8 cellular contexts compared by ENCODE assay signal in the genomic region with DNA sequence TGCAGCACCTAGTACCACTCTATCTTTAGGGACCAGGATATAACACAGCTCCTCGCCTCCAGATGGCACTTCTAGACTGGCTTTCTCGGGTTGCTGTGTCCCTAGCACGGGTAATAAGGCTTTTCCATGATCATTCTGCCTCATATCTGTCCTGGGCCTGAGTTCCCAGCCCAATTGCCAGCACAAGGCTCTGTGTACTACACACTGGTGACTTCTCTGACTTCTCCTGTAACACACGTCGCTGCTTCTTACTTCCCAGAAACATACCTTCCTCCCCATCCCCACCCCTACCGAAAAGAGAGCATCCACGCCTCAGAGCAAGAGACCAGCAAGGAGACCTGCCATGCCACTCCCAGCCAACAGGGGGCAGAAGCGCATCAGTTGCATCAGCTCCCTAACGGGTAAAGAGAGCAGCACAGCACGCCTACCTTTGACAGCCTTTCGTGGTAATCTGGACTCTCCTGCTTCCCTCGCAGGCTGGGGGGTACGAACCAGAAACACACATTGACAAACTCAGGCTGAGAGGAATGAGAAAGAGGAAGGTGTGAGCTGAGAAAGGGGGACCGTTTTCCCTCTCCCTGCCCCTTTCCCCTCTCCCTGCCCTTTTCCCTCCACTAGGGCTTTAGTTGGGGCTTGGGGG. TPM values are rescaled to one million over a fixed set of nuclear protein-coding genes. Genes with fewer than 3 reads are reported as not detected.
A peak's percentile ranks its signal among the peaks of the same experiment; 100 is the strongest.
DNase-seq lines count a peak whose midpoint lies in the region; ATAC-seq, FAIRE-seq and TF ChIP-seq lines count a peak whose summit lies in the region.

No MANE protein-coding gene starts in this region.

- no peak overlapping the region for H3K9ac ChIP-seq in GM23248

- H3K9me3 ChIP-seq in GM23248 (ENCODE audit: low read depth), result no peaks in the 10 kb centered on the region
- H3K9me3 ChIP-seq in SJSA1 (replicated peaks), result no peaks in the 10 kb centered on the region
- no peaks in the 10 kb centered on the region for H3K9me3 ChIP-seq in pancreas
- no peaks in the 10 kb centered on the region for H3K9me3 ChIP-seq in tibial nerve

- DNase-seq in D721Med (ENCODE audit: insufficient read length, low spot score) (peak; percentile 80), GM23248 (peak; percentile 75), NAMALWA (ENCODE audit: low spot score) (peak; percentile 94), SJSA1 (ENCODE audit: low read depth in 1 of 2, low spot score in 2 of 2) (peak; percentile 63 to 78), activated gamma-delta T cell treated with Interleukin-2 at 50 U/mL for 16 hours (peak; percentile 90), globus pallidus (ENCODE audit: low spot score) (peak; percentile 68), pancreas (peak; percentile 56 to 91 (median 82)), tibial nerve (ENCODE audit: low spot score in 2 of 2) (peak; percentile 81 to 96)

- H3K27ac ChIP-seq in GM23248 (no peak overlapping the region), SJSA1 (no peak overlapping the region), pancreas (no peak overlapping the region), tibial nerve (peak overlapping the region in 2 of 4 donors; percentile 36 to 43)

- H3K4me3 ChIP-seq in GM23248, result no peak overlapping the region
- no peak overlapping the region for H3K4me3 ChIP-seq in SJSA1
- H3K4me3 ChIP-seq in pancreas, result no peak overlapping the region
- no peak overlapping the region for H3K4me3 ChIP-seq in tibial nerve

- TF ChIP-seq EP300 in tibial nerve (IDR thresholded peaks at IDR 0.05), result no peak

- FAIRE-seq in D721Med (lab: Jason Lieb, UNC) (no peak), pancreas (lab: Jason Lieb, UNC) (no peak)

- 6 to 9% methylated on average over 14 of the region's 14 CpGs for WGBS in GM23248 (ENCODE audit: low coverage in 1 of 2, low lambda C conversion rate in 2 of 2, missing lambda C conversion rate in 2 of 2), 2 experiments
- 13 to 16% methylated on average over 14 of the region's 14 CpGs for WGBS in pancreas, 2 donors
- 10 to 13% methylated on average over 14 of the region's 14 CpGs for WGBS in tibial nerve, 2 donors

- no peaks in the 10 kb centered on the region for H3K79me2 ChIP-seq in GM23248 (ENCODE audit: insufficient read depth)

- no peaks in the 10 kb centered on the region for H3K27me3 ChIP-seq in GM23248 (replicated peaks; ENCODE audit: insufficient read depth)
- H3K27me3 ChIP-seq in SJSA1 (replicated peaks), result no peaks in the 10 kb centered on the region
- no peaks in the 10 kb centered on the region for H3K27me3 ChIP-seq in pancreas
- H3K27me3 ChIP-seq in tibial nerve, result no peaks in the 10 kb centered on the region

- peak; percentile 99 for TF ChIP-seq CTCF in D721Med (IDR thresholded peaks at IDR 0.05; ENCODE audit: insufficient read depth, missing control alignments)
- peak; percentile 86 to 94 (median 88) for TF ChIP-seq CTCF in pancreas (IDR thresholded peaks at IDR 0.05)
- peak; percentile 96 to 99 (median 96) for TF ChIP-seq CTCF in tibial nerve (IDR thresholded peaks at IDR 0.05)

- H4K20me1 ChIP-seq in GM23248 (ENCODE audit: insufficient read depth), result no peaks in the 10 kb centered on the region

- in situ Hi-C loops in GM23248 (cut with MboI), result no loop called here

- H3K4me1 ChIP-seq in GM23248 (ENCODE audit: insufficient read depth) (no peaks in the 10 kb centered on the region), SJSA1 (replicated peaks) (no peaks in the 10 kb centered on the region; the same call in 1 of the 2 replicates), pancreas (no peaks in the 10 kb centered on the region), tibial nerve (peaks cover 0 to 17% (median 0%) of the 10 kb centered on the region in 4 donors)

- peak; percentile 86 to 100 (median 98) for ATAC-seq in pancreas

- no peak for TF ChIP-seq POLR2A in tibial nerve (IDR thresholded peaks at IDR 0.05)

- peaks cover 11% of the 10 kb centered on the region; the same call in 1 of the 2 replicates for H3K36me3 ChIP-seq in GM23248 (ENCODE audit: low read depth)
- no peaks in the 10 kb centered on the region for H3K36me3 ChIP-seq in SJSA1
- no peaks in the 10 kb centered on the region for H3K36me3 ChIP-seq in pancreas
- H3K36me3 ChIP-seq in tibial nerve, result peaks cover 0 to 36% (median 0%) of the 10 kb centered on the region in 3 donors

- H3F3A ChIP-seq in GM23248 (ENCODE audit: insufficient read depth), result no peaks in the 10 kb centered on the region

- H3K9me2 ChIP-seq in GM23248 (ENCODE audit: insufficient read depth), result no peaks in the 10 kb centered on the region

- no peak overlapping the region for H3K4me2 ChIP-seq in GM23248 (ENCODE audit: unreplicated experiment)

- peak overlapping the region; percentile 79 for H2AFZ ChIP-seq in GM23248

- intact Hi-C loops in pancreas (cut with DNase I), result no loop called here

RNA-seq across cellular contexts. Expression of gene ZNF740, which starts 21.2 kb away (rescaled TPM):
- 5.1 and 6.5 TPM in 2 replicates for total RNA-seq in GM23248 (2014; rRNA removed; shearing (Covaris generic))
- 2.8 and 3.9 TPM in 2 replicates for polyA plus RNA-seq in GM23248 (2016; fragmentation: Nextera tagmentation; extraction: Ambion mirVana)
- total RNA-seq in SJSA1 (2014; rRNA removed; shearing (Covaris generic)), result 2.1 and 6.8 TPM in 2 replicates
- 10 to 100 TPM; 13.3 to 33.1 (median 19.8) TPM for total RNA-seq in pancreas
- polyA plus RNA-seq in pancreas, result 1 to 10 TPM; 5.2 to 7.6 TPM
- 10 to 100 TPM; 10.2 to 67.7 (median 22.7) TPM for total RNA-seq in tibial nerve

RNA-seq across cellular contexts. Expression of gene CSAD, which starts 21.4 kb away (rescaled TPM):
- 13.4 and 14.2 TPM in 2 replicates for total RNA-seq in GM23248 (2014; rRNA removed; shearing (Covaris generic))
- 6.1 and 8.6 TPM in 2 replicates for polyA plus RNA-seq in GM23248 (2016; fragmentation: Nextera tagmentation; extraction: Ambion mirVana)
- total RNA-seq in SJSA1 (2014; rRNA removed; shearing (Covaris generic)), result 2.5 and 7.5 TPM in 2 replicates
- total RNA-seq in pancreas, result 10 to 100 TPM; 10.1 to 28.4 (median 16.1) TPM
- 10 to 100 TPM; 78.5 to 83.2 TPM for polyA plus RNA-seq in pancreas
- 10 to 100 TPM; 52.4 to 90.6 (median 78.7) TPM for total RNA-seq in tibial nerve

RNA-seq across cellular contexts. Expression of gene ITGB7, which starts 47.7 kb away (rescaled TPM):
- 1.4 and 2.4 TPM in 2 replicates for total RNA-seq in GM23248 (2014; rRNA removed; shearing (Covaris generic))
- polyA plus RNA-seq in GM23248 (2016; fragmentation: Nextera tagmentation; extraction: Ambion mirVana), result 0.84 and 1.2 TPM in 2 replicates
- total RNA-seq in SJSA1 (2014; rRNA removed; shearing (Covaris generic)), result 0.45 TPM in 1 of 2 replicates, not detected in the other
- 1 to 10 TPM; 1.1 to 1.7 (median 1.4) TPM for total RNA-seq in pancreas
- 1 to 10 TPM; 1.6 to 1.8 TPM for polyA plus RNA-seq in pancreas
- total RNA-seq in tibial nerve, result 10 to 100 TPM in 2 of 4 donors, 1 to 10 TPM in 2; 3.6 to 15.1 (median 8.9) TPM

RNA-seq across cellular contexts. Expression of gene SOAT2, which starts 56.0 kb away (rescaled TPM):
- not detected in 2 replicates for total RNA-seq in GM23248 (2014; rRNA removed; shearing (Covaris generic))
- polyA plus RNA-seq in GM23248 (2016; fragmentation: Nextera tagmentation; extraction: Ambion mirVana) (0.33 and 0.43 TPM in 2 replicates), pancreas (under 1 TPM; 0.15 to 0.54 TPM)
- total RNA-seq in SJSA1 (2014; rRNA removed; shearing (Covaris generic)), result not detected in 2 replicates
- total RNA-seq in pancreas (under 1 TPM in 2 of 6 donors, not detected in 4; 0.09 to 0.18 TPM), tibial nerve (1 to 10 TPM in 1 of 4 donors, under 1 TPM in 3; 0.30 to 2.9 (median 0.72) TPM)
